1 cellular context compared by ENCODE assay signal in genomic region chr11:103091810-103092524, GRCh38.
TF ChIP-seq lines count a peak whose summit lies in the region.

TSS of gene DCUN1D5 (minus strand) at chr11:103092160. CDS start at chr11:103091872, 288 bp downstream.

TF ChIP-seq in HEK293, 187 proteins besides CTCF, POLR2A, EP300 and RAD21 (continued from another document):
- TF ChIP-seq, protein P1, sequence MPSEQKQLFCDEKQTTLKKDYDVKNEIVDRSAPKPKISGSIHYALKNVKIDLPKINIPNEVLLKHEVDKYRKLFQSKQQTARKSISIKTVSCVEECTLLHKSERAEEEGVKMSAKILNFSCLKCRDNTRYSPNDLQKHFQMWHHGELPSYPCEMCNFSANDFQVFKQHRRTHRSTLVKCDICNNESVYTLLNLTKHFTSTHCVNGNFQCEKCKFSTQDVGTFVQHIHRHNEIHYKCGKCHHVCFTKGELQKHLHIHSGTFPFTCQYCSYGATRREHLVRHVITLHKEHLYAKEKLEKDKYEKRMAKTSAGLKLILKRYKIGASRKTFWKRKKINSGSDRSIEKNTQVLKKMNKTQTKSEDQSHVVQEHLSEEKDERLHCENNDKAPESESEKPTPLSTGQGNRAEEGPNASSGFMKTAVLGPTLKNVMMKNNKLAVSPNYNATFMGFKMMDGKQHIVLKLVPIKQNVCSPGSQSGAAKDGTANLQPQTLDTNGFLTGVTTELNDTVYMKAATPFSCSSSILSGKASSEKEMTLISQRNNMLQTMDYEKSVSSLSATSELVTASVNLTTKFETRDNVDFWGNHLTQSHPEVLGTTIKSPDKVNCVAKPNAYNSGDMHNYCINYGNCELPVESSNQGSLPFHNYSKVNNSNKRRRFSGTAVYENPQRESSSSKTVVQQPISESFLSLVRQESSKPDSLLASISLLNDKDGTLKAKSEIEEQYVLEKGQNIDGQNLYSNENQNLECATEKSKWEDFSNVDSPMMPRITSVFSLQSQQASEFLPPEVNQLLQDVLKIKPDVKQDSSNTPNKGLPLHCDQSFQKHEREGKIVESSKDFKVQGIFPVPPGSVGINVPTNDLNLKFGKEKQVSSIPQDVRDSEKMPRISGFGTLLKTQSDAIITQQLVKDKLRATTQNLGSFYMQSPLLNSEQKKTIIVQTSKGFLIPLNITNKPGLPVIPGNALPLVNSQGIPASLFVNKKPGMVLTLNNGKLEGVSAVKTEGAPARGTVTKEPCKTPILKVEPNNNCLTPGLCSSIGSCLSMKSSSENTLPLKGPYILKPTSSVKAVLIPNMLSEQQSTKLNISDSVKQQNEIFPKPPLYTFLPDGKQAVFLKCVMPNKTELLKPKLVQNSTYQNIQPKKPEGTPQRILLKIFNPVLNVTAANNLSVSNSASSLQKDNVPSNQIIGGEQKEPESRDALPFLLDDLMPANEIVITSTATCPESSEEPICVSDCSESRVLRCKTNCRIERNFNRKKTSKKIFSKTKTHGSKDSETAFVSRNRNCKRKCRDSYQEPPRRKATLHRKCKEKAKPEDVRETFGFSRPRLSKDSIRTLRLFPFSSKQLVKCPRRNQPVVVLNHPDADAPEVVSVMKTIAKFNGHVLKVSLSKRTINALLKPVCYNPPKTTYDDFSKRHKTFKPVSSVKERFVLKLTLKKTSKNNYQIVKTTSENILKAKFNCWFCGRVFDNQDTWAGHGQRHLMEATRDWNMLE (tag by site-specific recombination; conservative IDR thresholded peaks at IDR 0.05; ENCODE audit: low read depth): peak; percentile 96
- TF ChIP-seq ZBTB26 (tag by site-specific recombination; optimal IDR thresholded peaks at IDR 0.05): peak; percentile 37
- no peak for TF ChIP-seq ZNF792 (tag by site-specific recombination; IDR thresholded peaks at IDR 0.05)
- no peak for TF ChIP-seq HIC1 (tag by site-specific recombination; IDR thresholded peaks at IDR 0.05)
- TF ChIP-seq KLF10 (tag by site-specific recombination; IDR thresholded peaks at IDR 0.05): no peak
- TF ChIP-seq KLF9 (tag by site-specific recombination; IDR thresholded peaks at IDR 0.05; ENCODE audit: low read depth): peak; percentile 91
- TF ChIP-seq SP2 (tag by site-specific recombination; IDR thresholded peaks at IDR 0.05): peak; percentile 88
- peak; percentile 34; the same call in 1 of the 2 replicates for TF ChIP-seq ZNF341 (tag by site-specific recombination; IDR thresholded peaks at IDR 0.05; ENCODE audit: low read depth)
- TF ChIP-seq ZXDB (tag by site-specific recombination; IDR thresholded peaks at IDR 0.05): peak; percentile 51; the same call in 1 of the 2 replicates
- TF ChIP-seq RBAK (tag by site-specific recombination; IDR thresholded peaks at IDR 0.05): no peak
- peak; percentile 62 for TF ChIP-seq KLF16 (tag by site-specific recombination; IDR thresholded peaks at IDR 0.05)
- TF ChIP-seq ZNF140 (tag by site-specific recombination; IDR thresholded peaks at IDR 0.05): no peak
- TF ChIP-seq, protein P2, sequence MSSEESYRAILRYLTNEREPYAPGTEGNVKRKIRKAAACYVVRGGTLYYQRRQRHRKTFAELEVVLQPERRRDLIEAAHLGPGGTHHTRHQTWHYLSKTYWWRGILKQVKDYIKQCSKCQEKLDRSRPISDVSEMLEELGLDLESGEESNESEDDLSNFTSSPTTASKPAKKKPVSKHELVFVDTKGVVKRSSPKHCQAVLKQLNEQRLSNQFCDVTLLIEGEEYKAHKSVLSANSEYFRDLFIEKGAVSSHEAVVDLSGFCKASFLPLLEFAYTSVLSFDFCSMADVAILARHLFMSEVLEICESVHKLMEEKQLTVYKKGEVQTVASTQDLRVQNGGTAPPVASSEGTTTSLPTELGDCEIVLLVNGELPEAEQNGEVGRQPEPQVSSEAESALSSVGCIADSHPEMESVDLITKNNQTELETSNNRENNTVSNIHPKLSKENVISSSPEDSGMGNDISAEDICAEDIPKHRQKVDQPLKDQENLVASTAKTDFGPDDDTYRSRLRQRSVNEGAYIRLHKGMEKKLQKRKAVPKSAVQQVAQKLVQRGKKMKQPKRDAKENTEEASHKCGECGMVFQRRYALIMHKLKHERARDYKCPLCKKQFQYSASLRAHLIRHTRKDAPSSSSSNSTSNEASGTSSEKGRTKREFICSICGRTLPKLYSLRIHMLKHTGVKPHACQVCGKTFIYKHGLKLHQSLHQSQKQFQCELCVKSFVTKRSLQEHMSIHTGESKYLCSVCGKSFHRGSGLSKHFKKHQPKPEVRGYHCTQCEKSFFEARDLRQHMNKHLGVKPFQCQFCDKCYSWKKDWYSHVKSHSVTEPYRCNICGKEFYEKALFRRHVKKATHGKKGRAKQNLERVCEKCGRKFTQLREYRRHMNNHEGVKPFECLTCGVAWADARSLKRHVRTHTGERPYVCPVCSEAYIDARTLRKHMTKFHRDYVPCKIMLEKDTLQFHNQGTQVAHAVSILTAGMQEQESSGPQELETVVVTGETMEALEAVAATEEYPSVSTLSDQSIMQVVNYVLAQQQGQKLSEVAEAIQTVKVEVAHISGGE (tag by site-specific recombination; conservative IDR thresholded peaks at IDR 0.05; ENCODE audit: low read depth): peak; percentile 95
- TF ChIP-seq ZNF76 (tag by site-specific recombination; IDR thresholded peaks at IDR 0.05; ENCODE audit: borderline replicate concordance, low read depth): peak; percentile 34; the same call in 1 of the 2 replicates
- no peak for TF ChIP-seq ZNF391 (tag by site-specific recombination; IDR thresholded peaks at IDR 0.05; ENCODE audit: borderline replicate concordance, low read depth)
- 0 out of 2 replicates have a peak, but pooled peaks have one; percentile 41 for TF ChIP-seq ZNF501 (tag by site-specific recombination; IDR thresholded peaks at IDR 0.05)
- no peak for TF ChIP-seq MYNN (tag by site-specific recombination; IDR thresholded peaks at IDR 0.05; ENCODE audit: borderline replicate concordance)
- TF ChIP-seq, protein P3, sequence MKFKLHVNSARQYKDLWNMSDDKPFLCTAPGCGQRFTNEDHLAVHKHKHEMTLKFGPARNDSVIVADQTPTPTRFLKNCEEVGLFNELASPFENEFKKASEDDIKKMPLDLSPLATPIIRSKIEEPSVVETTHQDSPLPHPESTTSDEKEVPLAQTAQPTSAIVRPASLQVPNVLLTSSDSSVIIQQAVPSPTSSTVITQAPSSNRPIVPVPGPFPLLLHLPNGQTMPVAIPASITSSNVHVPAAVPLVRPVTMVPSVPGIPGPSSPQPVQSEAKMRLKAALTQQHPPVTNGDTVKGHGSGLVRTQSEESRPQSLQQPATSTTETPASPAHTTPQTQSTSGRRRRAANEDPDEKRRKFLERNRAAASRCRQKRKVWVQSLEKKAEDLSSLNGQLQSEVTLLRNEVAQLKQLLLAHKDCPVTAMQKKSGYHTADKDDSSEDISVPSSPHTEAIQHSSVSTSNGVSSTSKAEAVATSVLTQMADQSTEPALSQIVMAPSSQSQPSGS (tag by site-specific recombination; IDR thresholded peaks at IDR 0.05; ENCODE audit: low read depth): peak; percentile 69
- peak; percentile 63 for TF ChIP-seq PRDM10 (tag by site-specific recombination; IDR thresholded peaks at IDR 0.05)
- no peak for TF ChIP-seq ZNF529 (tag by site-specific recombination; IDR thresholded peaks at IDR 0.05; ENCODE audit: insufficient replicate concordance)
- TF ChIP-seq ZBTB17 (tag by site-specific recombination; IDR thresholded peaks at IDR 0.05): peak; percentile 48; the same call in 1 of the 2 replicates
